ENCODE assay signal across 8 cellular contexts in genomic region chr11:65493367-65494176, GRCh38. TPM values are rescaled to one million over a fixed set of nuclear protein-coding genes. Genes with fewer than 3 reads are reported as not detected.
DNase-seq lines count a peak whose midpoint lies in the region; ATAC-seq, FAIRE-seq and TF ChIP-seq lines count a peak whose summit lies in the region.

No MANE protein-coding gene starts in this region.

- FAIRE-seq in RCC 7860 (lab: Jason Lieb, UNC) = peak; percentile 83

- H3K4me2 ChIP-seq in neural progenitor cell = peak overlapping the region; percentile 48

- peaks cover 65% of the 10 kb centered on the region for H3K4me1 ChIP-seq in neural progenitor cell

- H3K9me3 Mint-ChIP-seq in neural progenitor cell = no peaks in the 10 kb centered on the region

- peak overlapping the region; percentile 100 for H3K27ac Mint-ChIP-seq in neural progenitor cell

- H4K20me1 ChIP-seq in neural progenitor cell (ENCODE audit: low read depth) = no peaks in the 10 kb centered on the region

- peak overlapping the region; percentile 66 for H3K27ac ChIP-seq in neural progenitor cell

- no peaks in the 10 kb centered on the region for H3K27me3 ChIP-seq in neural progenitor cell
- no peaks in the 10 kb centered on the region for H3K27me3 ChIP-seq in H7 (ENCODE audit: control insufficient read depth, insufficient read depth, low read length)

- no peak overlapping the region for H3K9ac ChIP-seq in neural progenitor cell

- H3K36me3 ChIP-seq in neural progenitor cell (no peaks in the 10 kb centered on the region), H7 (replicated peaks; ENCODE audit: control insufficient read depth, insufficient read depth, low read length) (no peaks in the 10 kb centered on the region)

- no peaks in the 10 kb centered on the region for H3K36me3 Mint-ChIP-seq in neural progenitor cell

- H3K4me1 Mint-ChIP-seq in neural progenitor cell = peaks cover 77% of the 10 kb centered on the region

- H3F3A ChIP-seq in neural progenitor cell (ENCODE audit: low read depth) = peaks cover 68% of the 10 kb centered on the region

- H3K4me3 Mint-ChIP-seq in neural progenitor cell = peak overlapping the region; percentile 82

- peaks cover 97% of the 10 kb centered on the region for H3K79me2 ChIP-seq in neural progenitor cell (ENCODE audit: low read depth)

- DNase-seq in DMS79 treated with DMSO at 0.1 percent for 48 hours (lab: John Stamatoyannopoulos, UW) (peak; percentile 64), DMS79 (lab: John Stamatoyannopoulos, UW) (no peak), RCC 7860 (ENCODE audit: low spot score) (peak; percentile 90), epithelial cell of proximal tubule (ENCODE audit: low read depth) (peak; percentile 84), neural progenitor cell (ENCODE audit: low spot score) (peak; percentile 78), H7 (no peak)
- no peak for DNase-seq in effector CD4-positive, alpha-beta T cell

- peaks cover 4% of the 10 kb centered on the region for H3K27me3 Mint-ChIP-seq in neural progenitor cell (ENCODE audit: insufficient read depth, low read depth)

- H3K9me3 ChIP-seq in neural progenitor cell (ENCODE audit: low read depth) = no peaks in the 10 kb centered on the region

- ATAC-seq in HG03342 (IDR thresholded peaks at IDR 0.05; ENCODE audit: unreplicated experiment) = no peak

- H2AFZ ChIP-seq in neural progenitor cell (replicated peaks) = no peak overlapping the region

- TF ChIP-seq CTCF in epithelial cell of proximal tubule (conservative IDR thresholded peaks at IDR 0.05; ENCODE audit: low read depth, low read length) (no peak), neural progenitor cell (IDR thresholded peaks at IDR 0.05) (no peak)

- H3K4me3 ChIP-seq in epithelial cell of proximal tubule (ENCODE audit: low read depth, low read length) (peak overlapping the region; percentile 19), neural progenitor cell (no peak overlapping the region), H7 (ENCODE audit: insufficient read depth, low read depth, low read length) (no peak overlapping the region)

RNA-seq across cellular contexts. Expression of gene MALAT1, which starts 5.3 kb away (rescaled TPM):
- total RNA-seq in epithelial cell of proximal tubule = 343 and 1,362 TPM in 2 replicates
- total RNA-seq in neural progenitor cell (ENCODE audit: low replicate concordance) = 5,397 and 9,030 TPM in 2 replicates
- total RNA-seq in H7 (2014; rRNA removed; shearing (Covaris generic)) = 456 and 1,088 TPM in 2 replicates

RNA-seq across cellular contexts. Expression of gene SCYL1, which starts 31.3 kb away (rescaled TPM):
- total RNA-seq in epithelial cell of proximal tubule (81.2 and 101 TPM in 2 replicates), neural progenitor cell (ENCODE audit: low replicate concordance) (16.9 and 45.2 TPM in 2 replicates)
- 70.0 and 72.3 TPM in 2 replicates for total RNA-seq in H7 (2014; rRNA removed; shearing (Covaris generic))

Comparison
In these comparisons a context has a peak if more than half of its experiments do, and no peak if none do; other contexts are left out.
1. DNase-seq: peak in DMS79 treated with DMSO at 0.1 percent for 48 hours (single experiment), RCC 7860 (single experiment), epithelial cell of proximal tubule (single experiment) and neural progenitor cell (single experiment); none in DMS79 (single experiment), effector CD4-positive, alpha-beta T cell (single experiment) and H7 (single experiment).